Comparison of ENCODE assay signal across 1 cellular context in the genomic region with DNA sequence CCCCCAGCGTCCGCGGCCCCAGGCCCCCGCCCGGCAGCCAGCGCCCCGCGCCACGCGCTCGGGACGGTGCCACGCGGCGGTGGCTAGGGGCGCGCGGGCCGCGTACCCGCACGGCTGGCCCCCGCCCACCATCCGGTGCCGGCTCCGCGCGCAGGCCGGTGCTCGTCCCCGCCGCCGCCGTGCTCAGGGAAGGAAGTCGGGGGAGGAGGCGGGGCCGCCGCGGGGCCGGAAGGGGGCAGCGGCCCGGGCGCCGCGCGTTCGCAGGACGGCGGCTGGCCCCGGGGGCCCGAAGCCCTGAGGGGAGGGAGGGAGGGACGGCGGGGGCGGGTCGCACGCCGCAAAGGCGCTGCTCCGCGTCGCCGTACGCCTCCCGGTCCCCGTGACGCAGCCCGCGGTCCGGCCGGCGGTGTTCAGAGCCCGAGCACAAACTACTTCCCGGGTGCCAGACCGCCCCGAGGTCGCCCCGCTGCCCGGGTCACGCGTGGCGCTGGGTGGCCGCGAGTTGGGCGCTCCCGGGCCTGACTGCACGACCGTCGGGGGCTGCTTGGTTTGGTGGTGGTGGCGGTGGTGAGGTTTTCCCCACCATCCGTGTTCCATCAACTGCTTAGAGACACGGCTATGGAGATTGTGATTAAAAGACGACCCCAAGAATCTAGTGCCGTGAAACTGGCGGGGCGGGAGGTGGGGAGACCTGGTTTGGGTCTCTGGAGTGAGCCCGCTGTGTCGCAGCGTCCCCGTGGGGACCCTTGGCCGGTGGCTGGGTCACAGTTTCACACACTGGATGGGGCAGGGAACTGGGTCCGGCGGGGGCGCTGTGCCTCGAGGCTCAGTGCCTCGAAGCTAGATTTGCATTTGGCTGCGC.
TF ChIP-seq lines count a peak whose summit lies in the region.

DCTD (minus strand) TSS at position 205 of the 862 bp plus-strand sequence. CDS start 1,818 bp downstream, outside the sequence.

TF ChIP-seq in A549, 52 proteins besides CTCF, POLR2A, EP300 and RAD21 (continued from another document):
- TF ChIP-seq, protein P1, sequence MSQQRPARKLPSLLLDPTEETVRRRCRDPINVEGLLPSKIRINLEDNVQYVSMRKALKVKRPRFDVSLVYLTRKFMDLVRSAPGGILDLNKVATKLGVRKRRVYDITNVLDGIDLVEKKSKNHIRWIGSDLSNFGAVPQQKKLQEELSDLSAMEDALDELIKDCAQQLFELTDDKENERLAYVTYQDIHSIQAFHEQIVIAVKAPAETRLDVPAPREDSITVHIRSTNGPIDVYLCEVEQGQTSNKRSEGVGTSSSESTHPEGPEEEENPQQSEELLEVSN (IDR thresholded peaks at IDR 0.05; ENCODE audit: borderline replicate concordance, low read depth): peak; percentile 31; the same call in 1 of the 2 replicates
- TF ChIP-seq TP53 (CRISPR knock-in tag; IDR thresholded peaks at IDR 0.05): no peak
- TF ChIP-seq HOXB13 (CRISPR knock-in tag; IDR thresholded peaks at IDR 0.05; ENCODE audit: low read depth): no peak
- TF ChIP-seq ZFP36 (IDR thresholded peaks at IDR 0.05; ENCODE audit: borderline replicate concordance, partially characterized antibody): no peak
- no peak for TF ChIP-seq ESRRA (IDR thresholded peaks at IDR 0.05; ENCODE audit: borderline replicate concordance, low read length)
- TF ChIP-seq BCL3 (IDR thresholded peaks at IDR 0.05): 0 out of 3 replicates have a peak, but pooled peaks have one; percentile 50
- no peak for TF ChIP-seq ATOH8 (CRISPR knock-in tag; IDR thresholded peaks at IDR 0.05; ENCODE audit: low read depth)
- no peak for TF ChIP-seq GATA3 (IDR thresholded peaks at IDR 0.05; ENCODE audit: borderline replicate concordance)
- TF ChIP-seq FOXS1 (CRISPR knock-in tag; IDR thresholded peaks at IDR 0.05): no peak
- TF ChIP-seq CHD2 (IDR thresholded peaks at IDR 0.05; ENCODE audit: low read length, partially characterized antibody): no peak
- TF ChIP-seq KDM1A (IDR thresholded peaks at IDR 0.05; ENCODE audit: low read depth): no peak
- no peak for TF ChIP-seq MAZ (IDR thresholded peaks at IDR 0.05; ENCODE audit: borderline replicate concordance, low read depth, low read length)
- no peak for TF ChIP-seq HOXB5 (CRISPR knock-in tag; IDR thresholded peaks at IDR 0.05)
- no peak for TF ChIP-seq CHD4 (IDR thresholded peaks at IDR 0.05; ENCODE audit: borderline replicate concordance)
- peak; percentile 38; the same call in 1 of the 2 replicates for TF ChIP-seq MAX (IDR thresholded peaks at IDR 0.05)
- no peak for TF ChIP-seq RARB (CRISPR knock-in tag; IDR thresholded peaks at IDR 0.05)
- TF ChIP-seq MYC (IDR thresholded peaks at IDR 0.05; ENCODE audit: borderline replicate concordance, low read length): peak; percentile 77; the same call in 1 of the 2 replicates
